ENCODE assay signal across 18 cellular contexts in genomic region chr6:32181148-32181702, GRCh38. TPM values are rescaled to one million over a fixed set of nuclear protein-coding genes. Genes with fewer than 3 reads are reported as not detected.
A peak's percentile ranks its signal among the peaks of the same experiment; 100 is the strongest.
DNase-seq lines count a peak whose midpoint lies in the region; ATAC-seq and TF ChIP-seq lines count a peak whose summit lies in the region.
"Had no signal": no experiment of that assay in that cellular context is flagged by ENCODE, and none has a peak within 500 bp of the region (broad histone marks: within the 10 kb centered on the region; RNA-seq: fewer than 3 reads in every experiment).

No MANE protein-coding gene starts in this region.

- CTCF ChIA-PET in Caco-2 (lab: Charles Lee) (interaction anchor here (1.2 kb wide), 1 partner anchor 15 kb away, joined by 3 read pairs; no protein-coding TSS in a partner anchor), WTC11 (lab: Charles Lee) (interaction anchor here (1.6 to 2.2 kb wide), 2 partner anchors 14 to 31 kb away, joined by 6 to 9 read pairs; no protein-coding TSS in a partner anchor)

- H3K9me3 Mint-ChIP-seq in Caco-2 (ENCODE audit: unreplicated experiment) (no peaks in the 10 kb centered on the region), WTC11 (no peaks in the 10 kb centered on the region), immature natural killer cell (no peaks in the 10 kb centered on the region), H9 (no peaks in the 10 kb centered on the region; a peak in 1 of 5 replicates)
- H3K9me3 Mint-ChIP-seq: activated B cell treated with CpG ODN at 0.5 μM for 24 hours; T-helper 1 cell treated with Interleukin-12 subunit alpha and Interleukin-12 subunit beta and Interleukin-4 antibody, amounts not matched to agents 30 μg/mL and 1 μg/mL, for 36 hours had no signal

- no peak overlapping the region for H2BK20ac ChIP-seq in H9 (ENCODE audit: low read depth, low read length, poor library complexity, severe bottlenecking)

- ATAC-seq in WTC11 (no peak), HG03135 (IDR thresholded peaks at IDR 0.05; ENCODE audit: unreplicated experiment) (no peak)
- ATAC-seq: activated CD8-positive, alpha-beta memory T cell treated with anti-CD3 and anti-CD28 coated beads, Interleukin-2, amount 10 ng/mL, durations not matched to agents 7 days and 5 days had no signal

- no peak overlapping the region for H2AFZ ChIP-seq in H9 (ENCODE audit: low read length)

- POLR2A ChIA-PET in Caco-2 (lab: Charles Lee) (no interaction called here), WTC11 (lab: Charles Lee) (interaction anchor here (0.7 kb wide), 1 partner anchor 29 kb away, joined by 4 read pairs; no protein-coding TSS in a partner anchor)

- H3K4ac ChIP-seq in H9 (ENCODE audit: low read depth, low read length), result no peak overlapping the region

- no CpG with 5 or more reads among the region's 15 CpGs for WGBS in H9 (ENCODE audit: extremely low coverage, insufficient read length, low lambda C conversion rate)

- H3K27ac Mint-ChIP-seq in Caco-2 (ENCODE audit: unreplicated experiment), result peak overlapping the region; percentile 65
- peak overlapping the region; percentile 23; the same call in 1 of the 2 replicates for H3K27ac Mint-ChIP-seq in WTC11
- peak overlapping the region in 5 of 6 donors; percentile 28 to 100 (median 51) for H3K27ac Mint-ChIP-seq in immature natural killer cell
- no peak overlapping the region for H3K27ac Mint-ChIP-seq in H9
- H3K27ac Mint-ChIP-seq: activated B cell treated with CpG ODN at 0.5 μM for 24 hours had no signal

- H3K4me2 ChIP-seq in H9 (ENCODE audit: insufficient read depth, insufficient read length, low read length), result no peak overlapping the region

- H3K27me3 Mint-ChIP-seq in Caco-2 (ENCODE audit: insufficient read depth, unreplicated experiment) (no peaks in the 10 kb centered on the region), WTC11 (ENCODE audit: low read depth) (no peaks in the 10 kb centered on the region), immature natural killer cell (ENCODE audit: low read depth in 3 of 3) (peaks cover 8 to 11% (median 9%) of the 10 kb centered on the region in 3 donors), H9 (ENCODE audit: low read depth) (no peaks in the 10 kb centered on the region; the same call in 1 of the 2 replicates)
- H3K27me3 Mint-ChIP-seq: activated B cell treated with CpG ODN at 0.5 μM for 24 hours; activated CD8-positive, alpha-beta memory T cell treated with anti-CD3 and anti-CD28 coated beads, Interleukin-2, amount 10 ng/mL, durations not matched to agents 7 days and 5 days had no signal

- no peak overlapping the region for H4K91ac ChIP-seq in H9 (ENCODE audit: insufficient read length, low read depth, low read length)

- no peaks in the 10 kb centered on the region for H3K79me1 ChIP-seq in H9 (ENCODE audit: insufficient read depth, low read depth, low read length, poor library complexity, severe bottlenecking)

- peaks cover 14% of the 10 kb centered on the region for H3K4me1 ChIP-seq in Caco-2
- no peaks in the 10 kb centered on the region for H3K4me1 ChIP-seq in H9 (ENCODE audit: insufficient read depth, low read length)

- DNase-seq in Caco-2, result no peak
- no peak for DNase-seq in WTC11 (ENCODE audit: low spot score)
- DNase-seq in immature natural killer cell, result no peak
- peak; percentile 77 for DNase-seq in posterior vena cava (ENCODE audit: low spot score)
- DNase-seq in RKO (ENCODE audit: low spot score), result no peak
- DNase-seq in H9, result no peak
- DNase-seq: activated B cell treated with CpG ODN at 0.5 μM for 24 hours; activated CD8-positive, alpha-beta memory T cell treated with anti-CD3 and anti-CD28 coated beads, Interleukin-2, amount 10 ng/mL, durations not matched to agents 7 days and 5 days; activated gamma-delta T cell treated with Interleukin-2 at 50 U/mL for 16 hours; AML-193; KBM-7; kidney glomerular epithelial cell; mesendoderm; NCI-H524; occipital lobe; SIG-M5 had no signal

- no peak overlapping the region for H2BK5ac ChIP-seq in H9 (ENCODE audit: insufficient read length, low read length)

- peaks cover 15% of the 10 kb centered on the region for H3K23me2 ChIP-seq in H9 (ENCODE audit: insufficient read length, low read depth, low read length, poor library complexity, severe bottlenecking)

- no peak overlapping the region for H2BK15ac ChIP-seq in H9 (ENCODE audit: low read depth, low read length)

- no peak overlapping the region for H2BK120ac ChIP-seq in H9 (ENCODE audit: low read depth, low read length, poor library complexity, severe bottlenecking)

- H3K27me3 ChIP-seq in Caco-2 (replicated peaks; ENCODE audit: control insufficient read depth, insufficient read depth, low read length) (no peaks in the 10 kb centered on the region), H9 (ENCODE audit: insufficient read depth, low read length) (no peaks in the 10 kb centered on the region)

- no peak overlapping the region for H4K8ac ChIP-seq in H9 (replicated peaks; ENCODE audit: insufficient read length, low read depth, low read length)

- peaks cover 4% of the 10 kb centered on the region; the same call in 1 of the 2 replicates for H3K79me2 ChIP-seq in H9 (ENCODE audit: insufficient read depth, low read length)

- peaks cover 1% of the 10 kb centered on the region for H3K36me3 ChIP-seq in Caco-2 (ENCODE audit: control insufficient read depth, insufficient read depth, low read length)

- no peak overlapping the region for H3K18ac ChIP-seq in H9 (ENCODE audit: insufficient read length, low read depth, low read length)

- no peaks in the 10 kb centered on the region for H3K9me3 ChIP-seq in Caco-2
- H3K9me3 ChIP-seq in H9 (ENCODE audit: control insufficient read depth, low read depth, low read length), result no peaks in the 10 kb centered on the region

- TF ChIP-seq CTCF in Caco-2 (IDR thresholded peaks at IDR 0.05; ENCODE audit: insufficient read depth in 1 of 2, low read depth in 1 of 2, low read length in 1 of 2, severe bottlenecking in 1 of 2, unreplicated experiment in 1 of 2) (no peak), WTC11 (IDR thresholded peaks at IDR 0.05) (no peak), H9 (conservative IDR thresholded peaks at IDR 0.05) (no peak)

- no peak overlapping the region for H3K4me3 ChIP-seq in Caco-2 (ENCODE audit: low read depth, low read length)

- H4K5ac ChIP-seq in H9 (ENCODE audit: insufficient read length, low read depth, low read length), result no peak overlapping the region

- no peak overlapping the region for H3K27ac ChIP-seq in H9 (ENCODE audit: insufficient read length, low read depth, low read length)

- no peak overlapping the region for H3K56ac ChIP-seq in H9 (ENCODE audit: insufficient read length, low read depth, low read length)

- H3K36me3 Mint-ChIP-seq in Caco-2 (ENCODE audit: insufficient read depth, unreplicated experiment), result peaks cover 60% of the 10 kb centered on the region
- peaks cover 24% of the 10 kb centered on the region for H3K36me3 Mint-ChIP-seq in WTC11
- H3K36me3 Mint-ChIP-seq in immature natural killer cell, result peaks cover 4 to 14% (median 11%) of the 10 kb centered on the region in 3 donors
- peaks cover 22 to 60% (median 49%) of the 10 kb centered on the region in 3 experiments for H3K36me3 Mint-ChIP-seq in H9 (ENCODE audit: insufficient read depth in 1 of 3, low read depth in 3 of 3)

- no TSS peak for BruUV-seq in Caco-2 (replicated peaks; lab: Mats Ljungman, UMichigan)

- H3K9ac ChIP-seq in H9 (ENCODE audit: extremely low read depth, insufficient read length, low read length), result no peak overlapping the region

- no peaks in the 10 kb centered on the region for H4K20me1 ChIP-seq in H9 (ENCODE audit: control insufficient read depth, insufficient read depth, insufficient read length)

- H2BK12ac ChIP-seq in H9 (ENCODE audit: insufficient read length, low read depth, low read length), result no peak overlapping the region

- H3K4me3 Mint-ChIP-seq in Caco-2 (ENCODE audit: unreplicated experiment), result no peak overlapping the region
- no peak overlapping the region; the same call in 1 of the 2 replicates for H3K4me3 Mint-ChIP-seq in WTC11
- H3K4me3 Mint-ChIP-seq in immature natural killer cell, result no peak overlapping the region
- H3K4me3 Mint-ChIP-seq in H9, result no peak overlapping the region
- H3K4me3 Mint-ChIP-seq: activated B cell treated with CpG ODN at 0.5 μM for 24 hours; activated CD8-positive, alpha-beta memory T cell treated with anti-CD3 and anti-CD28 coated beads, Interleukin-2, amount 10 ng/mL, durations not matched to agents 7 days and 5 days had no signal

- intact Hi-C loops in Caco-2 (cut with micrococcal nuclease; ENCODE audit: unreplicated experiment), result no loop called here
- intact Hi-C loops in posterior vena cava (cut with DNase I), result no loop called here

- no peak overlapping the region for H3K23ac ChIP-seq in H9 (ENCODE audit: insufficient read length, low read depth, low read length)

- no peak overlapping the region for H3T11ph ChIP-seq in H9 (ENCODE audit: low read length)

- no peak overlapping the region for H3K14ac ChIP-seq in H9 (ENCODE audit: insufficient read depth, low read length)

- H2AK5ac ChIP-seq in H9 (ENCODE audit: insufficient read length, low read length), result no peak overlapping the region

- H3K4me1 Mint-ChIP-seq in Caco-2 (ENCODE audit: low read depth, unreplicated experiment) (peaks cover 36% of the 10 kb centered on the region), WTC11 (peaks cover 22% of the 10 kb centered on the region), immature natural killer cell (peaks cover 45 to 48% of the 10 kb centered on the region in 2 donors), H9 (peaks cover 24 to 33% of the 10 kb centered on the region in 2 experiments)

TF ChIP-seq in WTC11, 78 proteins besides CTCF, POLR2A, EP300 and RAD21 (continues in another document):
- TF ChIP-seq MXD4 (CRISPR knock-in tag; IDR thresholded peaks at IDR 0.05; ENCODE audit: borderline replicate concordance), result no peak

RNA-seq across cellular contexts. Expression of gene AGER, which starts 2.8 kb away (rescaled TPM):
- total RNA-seq in Caco-2 (2022) (8.3 and 10.3 TPM in 2 replicates), WTC11 (2021) (17.7 to 20.0 TPM (median 18.1 TPM) in 3 replicates), posterior vena cava (1 to 10 TPM; 4.6 to 7.3 TPM), H9 (2021) (14.3 and 17.8 TPM in 2 replicates)
- polyA plus RNA-seq in immature natural killer cell, result under 1 TPM in 2 of 3 donors, not detected in 1; 0.25 to 0.57 TPM

RNA-seq across cellular contexts. Expression of gene RNF5, which starts 3.0 kb away (rescaled TPM):
- total RNA-seq in Caco-2 (2022) (64.7 and 70.7 TPM in 2 replicates), WTC11 (2021) (108 to 114 TPM (median 111 TPM) in 3 replicates), posterior vena cava (10 to 100 TPM; 43.2 to 46.7 TPM), H9 (2021) (116 and 126 TPM in 2 replicates)
- 100 to 1,000 TPM; 126 to 190 (median 165) TPM for polyA plus RNA-seq in immature natural killer cell

RNA-seq across cellular contexts. Expression of gene AGPAT1, which starts 5.3 kb away (rescaled TPM):
- total RNA-seq in Caco-2 (2022) (60.4 and 61.9 TPM in 2 replicates), WTC11 (2021) (84.5 to 88.9 TPM (median 87.5 TPM) in 3 replicates), posterior vena cava (10 to 100 TPM; 42.0 to 53.3 TPM), H9 (2021) (88.8 and 89.5 TPM in 2 replicates)
- polyA plus RNA-seq in immature natural killer cell, result 10 to 100 TPM; 14.9 to 24.3 (median 17.2) TPM

RNA-seq across cellular contexts. Expression of gene PBX2, which starts 8.8 kb away (rescaled TPM):
- total RNA-seq in Caco-2 (2022) (96.3 and 96.5 TPM in 2 replicates), WTC11 (2021) (130 to 165 TPM (median 150 TPM) in 3 replicates), posterior vena cava (10 to 100 TPM; 49.4 to 53.1 TPM), H9 (2021) (174 and 176 TPM in 2 replicates)
- 1 to 10 TPM in 2 of 3 donors, under 1 TPM in 1; 0.31 to 2.4 (median 1.6) TPM for polyA plus RNA-seq in immature natural killer cell

RNA-seq across cellular contexts. Expression of gene GPSM3, which starts 11.2 kb away (rescaled TPM):
- total RNA-seq in Caco-2 (2022) (0.41 and 0.67 TPM in 2 replicates), WTC11 (2021) (10.0 to 14.0 TPM (median 13.1 TPM) in 3 replicates), posterior vena cava (10 to 100 TPM; 15.4 to 22.1 TPM), H9 (2021) (11.8 and 12.0 TPM in 2 replicates)
- polyA plus RNA-seq in immature natural killer cell, result 100 to 1,000 TPM in 1 of 3 donors, 10 to 100 TPM in 2; 82.2 to 123 (median 84.5) TPM

Comparison
In these comparisons a context has a peak if more than half of its experiments do, and no peak if none do; other contexts are left out.
1. H3K27ac Mint-ChIP-seq: peak in Caco-2 (single experiment), WTC11 (single experiment) and immature natural killer cell (5 of 6); none in H9 (0 of 3).